ENCODE assay signal across 1 cellular context in genomic region chr16:19114359-19115147, GRCh38.
A peak's percentile ranks its signal among the peaks of the same experiment; 100 is the strongest.
TF ChIP-seq lines count a peak whose summit lies in the region.

No MANE protein-coding gene starts in this region.

TF ChIP-seq in HepG2, 621 proteins besides CTCF, POLR2A, EP300 and RAD21 (continued from another document and continues in another):
- TF ChIP-seq TMF1 (CRISPR knock-in tag; IDR thresholded peaks at IDR 0.05; ENCODE audit: low read depth) (no peak), ARNTL (CRISPR knock-in tag; IDR thresholded peaks at IDR 0.05) (0 out of 2 replicates have a peak, but pooled peaks have one; percentile 7), RBFOX2 (IDR thresholded peaks at IDR 0.05; ENCODE audit: low read depth, low read length) (peak; percentile 62), MAX (IDR thresholded peaks at IDR 0.05) (peak; percentile 4; the same call in 1 of the 2 replicates), ZNF333 (CRISPR knock-in tag; IDR thresholded peaks at IDR 0.05; ENCODE audit: borderline replicate concordance) (peak; percentile 67; the same call in 1 of the 2 replicates), NCOA2 (CRISPR knock-in tag; IDR thresholded peaks at IDR 0.05) (0 out of 2 replicates have a peak, but pooled peaks have one; percentile 14), ZBTB7B (CRISPR knock-in tag; IDR thresholded peaks at IDR 0.05) (peak; percentile 49), ZNF678 (CRISPR knock-in tag; IDR thresholded peaks at IDR 0.05) (no peak), KIAA2018 (CRISPR knock-in tag; IDR thresholded peaks at IDR 0.05; ENCODE audit: borderline replicate concordance) (no peak), ZNF547 (CRISPR knock-in tag; IDR thresholded peaks at IDR 0.05) (peak; percentile 84), ZNF891 (CRISPR knock-in tag; IDR thresholded peaks at IDR 0.05) (peak; percentile 79), ZNF501 (CRISPR knock-in tag; IDR thresholded peaks at IDR 0.05) (peak; percentile 62; the same call in 1 of the 2 replicates), SRSF9 (IDR thresholded peaks at IDR 0.05; ENCODE audit: borderline replicate concordance, insufficient read depth, low read depth, low read length, poor library complexity, severe bottlenecking) (no peak), ZNF343 (CRISPR knock-in tag; IDR thresholded peaks at IDR 0.05) (no peak), NRL (CRISPR knock-in tag; IDR thresholded peaks at IDR 0.05; ENCODE audit: borderline replicate concordance) (peak; percentile 79), NONO (IDR thresholded peaks at IDR 0.05) (no peak), NONO (CRISPR knock-in tag; conservative IDR thresholded peaks at IDR 0.05) (peak; percentile 60; the same call in 1 of the 2 replicates), ZNF749 (CRISPR knock-in tag; IDR thresholded peaks at IDR 0.05; ENCODE audit: borderline replicate concordance) (0 out of 2 replicates have a peak, but pooled peaks have one; percentile 68), ZFP82 (CRISPR knock-in tag; IDR thresholded peaks at IDR 0.05; ENCODE audit: borderline replicate concordance) (no peak), ESRRA (CRISPR knock-in tag; IDR thresholded peaks at IDR 0.05; ENCODE audit: low read depth) (0 out of 2 replicates have a peak, but pooled peaks have one; percentile 39), ZNF24 (IDR thresholded peaks at IDR 0.05) (no peak), ZNF280B (CRISPR knock-in tag; IDR thresholded peaks at IDR 0.05; ENCODE audit: borderline replicate concordance) (peak; percentile 72; the same call in 1 of the 2 replicates), ELF1 (CRISPR knock-in tag; IDR thresholded peaks at IDR 0.05) (no peak), ZNF772 (CRISPR knock-in tag; IDR thresholded peaks at IDR 0.05) (no peak; the same call in 1 of the 2 replicates), MIER3 (CRISPR knock-in tag; IDR thresholded peaks at IDR 0.05; ENCODE audit: borderline replicate concordance) (no peak), ZSCAN20 (CRISPR knock-in tag; IDR thresholded peaks at IDR 0.05; ENCODE audit: borderline replicate concordance) (no peak), MXI1 (IDR thresholded peaks at IDR 0.05; ENCODE audit: borderline replicate concordance, low read depth, low read length) (no peak), POLR2G (IDR thresholded peaks at IDR 0.05; ENCODE audit: low read depth, low read length) (no peak), ZNF780A (CRISPR knock-in tag; IDR thresholded peaks at IDR 0.05) (no peak), ZNF724P (CRISPR knock-in tag; IDR thresholded peaks at IDR 0.05; ENCODE audit: borderline replicate concordance) (0 out of 2 replicates have a peak, but pooled peaks have one; percentile 83), ZMYM2 (CRISPR knock-in tag; IDR thresholded peaks at IDR 0.05) (0 out of 2 replicates have a peak, but pooled peaks have one; percentile 55), GATA4 (IDR thresholded peaks at IDR 0.05; ENCODE audit: borderline replicate concordance, low read depth) (no peak), ZNF773 (CRISPR knock-in tag; IDR thresholded peaks at IDR 0.05; ENCODE audit: borderline replicate concordance) (0 out of 2 replicates have a peak, but pooled peaks have one; percentile 61), MTA1 (CRISPR knock-in tag; IDR thresholded peaks at IDR 0.05; ENCODE audit: borderline replicate concordance) (peak; percentile 14; the same call in 1 of the 2 replicates), NFIB (CRISPR knock-in tag; IDR thresholded peaks at IDR 0.05; ENCODE audit: borderline replicate concordance) (0 out of 2 replicates have a peak, but pooled peaks have one; percentile 73), SMARCE1 (IDR thresholded peaks at IDR 0.05; ENCODE audit: borderline replicate concordance) (no peak), ZMYM4 (CRISPR knock-in tag; IDR thresholded peaks at IDR 0.05) (peak; percentile 15; the same call in 1 of the 2 replicates), ZNF430 (CRISPR knock-in tag; IDR thresholded peaks at IDR 0.05) (peak; percentile 91), HNRNPUL1 (IDR thresholded peaks at IDR 0.05; ENCODE audit: low read depth, low read length) (no peak), ZC3H4 (CRISPR knock-in tag; IDR thresholded peaks at IDR 0.05; ENCODE audit: borderline replicate concordance) (no peak; the same call in 1 of the 2 replicates), SRSF4 (IDR thresholded peaks at IDR 0.05; ENCODE audit: low read depth, low read length, poor library complexity, severe bottlenecking) (no peak), ZC3H13 (CRISPR knock-in tag; IDR thresholded peaks at IDR 0.05) (0 out of 2 replicates have a peak, but pooled peaks have one; percentile 0), ZBTB38 (CRISPR knock-in tag; IDR thresholded peaks at IDR 0.05) (peak; percentile 100), NFE2L1 (CRISPR knock-in tag; IDR thresholded peaks at IDR 0.05; ENCODE audit: borderline replicate concordance) (0 out of 2 replicates have a peak, but pooled peaks have one; percentile 64)
- TF ChIP-seq, protein P1, sequence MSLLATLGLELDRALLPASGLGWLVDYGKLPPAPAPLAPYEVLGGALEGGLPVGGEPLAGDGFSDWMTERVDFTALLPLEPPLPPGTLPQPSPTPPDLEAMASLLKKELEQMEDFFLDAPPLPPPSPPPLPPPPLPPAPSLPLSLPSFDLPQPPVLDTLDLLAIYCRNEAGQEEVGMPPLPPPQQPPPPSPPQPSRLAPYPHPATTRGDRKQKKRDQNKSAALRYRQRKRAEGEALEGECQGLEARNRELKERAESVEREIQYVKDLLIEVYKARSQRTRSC (CRISPR knock-in tag; IDR thresholded peaks at IDR 0.05; ENCODE audit: low read depth) = 0 out of 2 replicates have a peak, but pooled peaks have one; percentile 9
- TF ChIP-seq, protein P2, sequence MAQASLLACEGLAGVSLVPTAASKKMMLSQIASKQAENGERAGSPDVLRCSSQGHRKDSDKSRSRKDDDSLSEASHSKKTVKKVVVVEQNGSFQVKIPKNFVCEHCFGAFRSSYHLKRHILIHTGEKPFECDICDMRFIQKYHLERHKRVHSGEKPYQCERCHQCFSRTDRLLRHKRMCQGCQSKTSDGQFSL (CRISPR knock-in tag; IDR thresholded peaks at IDR 0.05) = no peak
- TF ChIP-seq, protein P3, sequence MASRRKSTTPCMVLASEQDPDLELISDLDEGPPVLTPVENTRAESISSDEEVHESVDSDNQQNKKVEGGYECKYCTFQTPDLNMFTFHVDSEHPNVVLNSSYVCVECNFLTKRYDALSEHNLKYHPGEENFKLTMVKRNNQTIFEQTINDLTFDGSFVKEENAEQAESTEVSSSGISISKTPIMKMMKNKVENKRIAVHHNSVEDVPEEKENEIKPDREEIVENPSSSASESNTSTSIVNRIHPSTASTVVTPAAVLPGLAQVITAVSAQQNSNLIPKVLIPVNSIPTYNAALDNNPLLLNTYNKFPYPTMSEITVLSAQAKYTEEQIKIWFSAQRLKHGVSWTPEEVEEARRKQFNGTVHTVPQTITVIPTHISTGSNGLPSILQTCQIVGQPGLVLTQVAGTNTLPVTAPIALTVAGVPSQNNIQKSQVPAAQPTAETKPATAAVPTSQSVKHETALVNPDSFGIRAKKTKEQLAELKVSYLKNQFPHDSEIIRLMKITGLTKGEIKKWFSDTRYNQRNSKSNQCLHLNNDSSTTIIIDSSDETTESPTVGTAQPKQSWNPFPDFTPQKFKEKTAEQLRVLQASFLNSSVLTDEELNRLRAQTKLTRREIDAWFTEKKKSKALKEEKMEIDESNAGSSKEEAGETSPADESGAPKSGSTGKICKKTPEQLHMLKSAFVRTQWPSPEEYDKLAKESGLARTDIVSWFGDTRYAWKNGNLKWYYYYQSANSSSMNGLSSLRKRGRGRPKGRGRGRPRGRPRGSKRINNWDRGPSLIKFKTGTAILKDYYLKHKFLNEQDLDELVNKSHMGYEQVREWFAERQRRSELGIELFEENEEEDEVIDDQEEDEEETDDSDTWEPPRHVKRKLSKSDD (CRISPR knock-in tag; IDR thresholded peaks at IDR 0.05; ENCODE audit: low read depth) = peak; percentile 82
- TF ChIP-seq, protein P4, sequence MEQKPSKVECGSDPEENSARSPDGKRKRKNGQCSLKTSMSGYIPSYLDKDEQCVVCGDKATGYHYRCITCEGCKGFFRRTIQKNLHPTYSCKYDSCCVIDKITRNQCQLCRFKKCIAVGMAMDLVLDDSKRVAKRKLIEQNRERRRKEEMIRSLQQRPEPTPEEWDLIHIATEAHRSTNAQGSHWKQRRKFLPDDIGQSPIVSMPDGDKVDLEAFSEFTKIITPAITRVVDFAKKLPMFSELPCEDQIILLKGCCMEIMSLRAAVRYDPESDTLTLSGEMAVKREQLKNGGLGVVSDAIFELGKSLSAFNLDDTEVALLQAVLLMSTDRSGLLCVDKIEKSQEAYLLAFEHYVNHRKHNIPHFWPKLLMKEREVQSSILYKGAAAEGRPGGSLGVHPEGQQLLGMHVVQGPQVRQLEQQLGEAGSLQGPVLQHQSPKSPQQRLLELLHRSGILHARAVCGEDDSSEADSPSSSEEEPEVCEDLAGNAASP (CRISPR knock-in tag; IDR thresholded peaks at IDR 0.05; ENCODE audit: borderline replicate concordance) = peak; percentile 54; the same call in 1 of the 2 replicates
- TF ChIP-seq, protein P5, sequence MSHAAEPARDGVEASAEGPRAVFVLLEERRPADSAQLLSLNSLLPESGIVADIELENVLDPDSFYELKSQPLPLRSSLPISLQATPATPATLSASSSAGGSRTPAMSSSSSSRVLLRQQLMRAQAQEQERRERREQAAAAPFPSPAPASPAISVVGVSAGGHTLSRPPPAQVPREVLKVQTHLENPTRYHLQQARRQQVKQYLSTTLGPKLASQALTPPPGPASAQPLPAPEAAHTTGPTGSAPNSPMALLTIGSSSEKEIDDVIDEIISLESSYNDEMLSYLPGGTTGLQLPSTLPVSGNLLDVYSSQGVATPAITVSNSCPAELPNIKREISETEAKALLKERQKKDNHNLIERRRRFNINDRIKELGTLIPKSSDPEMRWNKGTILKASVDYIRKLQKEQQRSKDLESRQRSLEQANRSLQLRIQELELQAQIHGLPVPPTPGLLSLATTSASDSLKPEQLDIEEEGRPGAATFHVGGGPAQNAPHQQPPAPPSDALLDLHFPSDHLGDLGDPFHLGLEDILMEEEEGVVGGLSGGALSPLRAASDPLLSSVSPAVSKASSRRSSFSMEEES (CRISPR knock-in tag; IDR thresholded peaks at IDR 0.05) = no peak
